ENCODE assay signal across 24 cellular contexts in the genomic region with DNA sequence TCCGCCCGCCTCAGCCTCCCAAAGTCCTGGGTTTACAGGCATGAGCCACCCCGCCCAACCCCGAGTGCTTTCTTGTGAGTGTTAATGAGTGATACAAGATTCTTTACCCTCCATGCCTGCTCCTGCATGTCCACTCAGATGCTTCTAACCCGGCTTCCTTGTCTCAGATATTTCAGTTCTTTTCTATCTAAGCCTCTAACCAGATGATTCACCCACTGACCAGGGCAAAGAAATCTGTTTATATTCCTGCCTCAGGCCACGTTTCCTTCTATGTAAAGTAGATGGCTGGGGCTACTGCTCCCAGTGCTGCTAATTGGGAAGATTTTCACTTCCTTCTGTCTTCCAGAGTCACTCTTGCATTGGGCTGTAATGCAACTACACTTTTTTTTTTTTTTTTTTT.
"Had no signal": no experiment of that assay in that cellular context is flagged by ENCODE, and none has a peak within 500 bp of the region (broad histone marks: within the 10 kb centered on the region; RNA-seq: fewer than 3 reads in every experiment).

No MANE protein-coding gene starts in this region.

- H3K27ac Mint-ChIP-seq: activated CD4-positive, alpha-beta memory T cell treated with anti-CD3 and anti-CD28 coated beads for 36 hours; activated CD4-positive, alpha-beta T cell treated with anti-CD3 and anti-CD28 coated beads, Interleukin-2, amount 10 ng/mL, durations not matched to agents 24 days and 14 days; activated naive CD4-positive, alpha-beta T cell treated with anti-CD3 and anti-CD28 coated beads, Interleukin-2, amount 10 ng/mL, durations not matched to agents 7 days and 5 days; activated T-cell treated with anti-CD3 and anti-CD28 coated beads, Interleukin-2, amount 50 U/mL, for 24 hours; nephron progenitor cell; progenitor cell of endocrine pancreas had no signal

- H3K4me3 Mint-ChIP-seq: activated CD4-positive, alpha-beta memory T cell treated with anti-CD3 and anti-CD28 coated beads for 36 hours; activated CD4-positive, alpha-beta T cell treated with anti-CD3 and anti-CD28 coated beads, Interleukin-2, amount 10 ng/mL, durations not matched to agents 24 days and 14 days; activated naive CD4-positive, alpha-beta T cell treated with anti-CD3 and anti-CD28 coated beads, Interleukin-2, amount 10 ng/mL, durations not matched to agents 7 days and 5 days; activated T-cell treated with anti-CD3 and anti-CD28 coated beads, Interleukin-2, amount 50 U/mL, for 24 hours; nephron progenitor cell had no signal

- H3K27ac ChIP-seq: coronary artery, dorsolateral prefrontal cortex, heart right ventricle, neutrophil, ovary, right lobe of liver, testis, transverse colon had no signal

- H3K4me3 ChIP-seq: coronary artery, dorsolateral prefrontal cortex, heart right ventricle, ovary, right lobe of liver, testis, transverse colon had no signal

- H3K36me3 ChIP-seq: heart right ventricle, neutrophil, ovary, right lobe of liver, transverse colon had no signal

- H3K36me3 Mint-ChIP-seq: activated CD4-positive, alpha-beta memory T cell treated with anti-CD3 and anti-CD28 coated beads for 36 hours; activated naive CD4-positive, alpha-beta T cell treated with anti-CD3 and anti-CD28 coated beads, Interleukin-2, amount 10 ng/mL, durations not matched to agents 7 days and 5 days had no signal

- H3K9me3 ChIP-seq: heart right ventricle, neutrophil, ovary, right lobe of liver, testis, transverse colon had no signal

- H3K4me1 ChIP-seq: right lobe of liver, testis, transverse colon had no signal

- H3K4me1 Mint-ChIP-seq: activated CD4-positive, alpha-beta T cell treated with anti-CD3 and anti-CD28 coated beads, Interleukin-2, amount 10 ng/mL, durations not matched to agents 24 days and 14 days; activated naive CD4-positive, alpha-beta T cell treated with anti-CD3 and anti-CD28 coated beads, Interleukin-2, amount 10 ng/mL, durations not matched to agents 7 days and 5 days had no signal

- H3K27me3 Mint-ChIP-seq: activated CD4-positive, alpha-beta memory T cell treated with anti-CD3 and anti-CD28 coated beads for 36 hours; activated CD4-positive, alpha-beta T cell treated with anti-CD3 and anti-CD28 coated beads, Interleukin-2, amount 10 ng/mL, durations not matched to agents 24 days and 14 days; activated naive CD4-positive, alpha-beta T cell treated with anti-CD3 and anti-CD28 coated beads, Interleukin-2, amount 10 ng/mL, durations not matched to agents 7 days and 5 days; activated T-cell treated with anti-CD3 and anti-CD28 coated beads, Interleukin-2, amount 50 U/mL, for 24 hours; progenitor cell of endocrine pancreas had no signal

- H3K27me3 ChIP-seq: dorsolateral prefrontal cortex, heart right ventricle, neutrophil, ovary, right lobe of liver, testis, transverse colon had no signal

- ATAC-seq: heart right ventricle, left ventricle myocardium superior, right lobe of liver had no signal

- DNase-seq: activated CD4-positive, alpha-beta memory T cell treated with anti-CD3 and anti-CD28 coated beads for 36 hours; activated CD4-positive, alpha-beta T cell treated with anti-CD3 and anti-CD28 coated beads, Interleukin-2, amount 10 ng/mL, durations not matched to agents 24 days and 14 days; activated CD4-positive, CD25-positive, alpha-beta regulatory T cell treated with anti-CD3 and anti-CD28 coated beads, Interleukin-2, amount 50 U/mL, for 72 hours; activated CD8-positive, alpha-beta memory T cell treated with anti-CD3 and anti-CD28 coated beads, Interleukin-2, amount 50 U/mL, for 4 hours; activated gamma-delta T cell; activated naive CD4-positive, alpha-beta T cell treated with anti-CD3 and anti-CD28 coated beads, Interleukin-2, amount 10 ng/mL, durations not matched to agents 7 days and 5 days; activated T-cell treated with anti-CD3 and anti-CD28 coated beads, Interleukin-2, amount 50 U/mL, for 24 hours; amygdala; dorsolateral prefrontal cortex; effector memory CD4-positive, alpha-beta T cell; foreskin fibroblast; heart right ventricle; left ventricle myocardium superior; nephron progenitor cell; ovary; right lobe of liver; stimulated activated CD4-positive, alpha-beta T cell treated with anti-CD3 and anti-CD28 coated beads, Interleukin-2, amount 100 ng/mL, for 48 hours; stimulated activated naive CD4-positive, alpha-beta T cell treated with Interleukin-2 at 50 U/mL for 16 hours; T-helper 2 cell; testis; transverse colon had no signal
